ENCODE assay signal across 16 cellular contexts in genomic region chr18:48876590-48876989, GRCh38.
"Had no signal": no experiment of that assay in that cellular context is flagged by ENCODE, and none has a peak within 500 bp of the region (broad histone marks: within the 10 kb centered on the region; RNA-seq: fewer than 3 reads in every experiment).

No MANE protein-coding gene starts in this region.

- H3K4me3 Mint-ChIP-seq: activated T-helper 1 cell treated with anti-CD3 and anti-CD28 coated beads, Interleukin-12 subunit alpha, Interleukin-12 subunit beta, Interleukin-2, Interleukin-4 antibody, amounts not matched to agents 30 ng/mL and 10 ng/mL and 1 ng/mL, durations not matched to agents 14 hours and 24 hours and 36 hours; dendritic cell treated with granulocyte-macrophage colony-stimulating factor and Interleukin-4, amounts not matched to agents 40 ng/mL and 50 ng/mL, for 4 days; effector memory CD8-positive, alpha-beta T cell; naive thymus-derived CD4-positive, alpha-beta T cell; stimulated activated memory B cell treated with anti-CD40 and anti-IgM and Interleukin-4, amounts not matched to agents 10 μg/mL and 1 μg/mL and 100 μg/mL, for 72 hours had no signal

- H3K27me3 Mint-ChIP-seq: effector memory CD8-positive, alpha-beta T cell; naive thymus-derived CD4-positive, alpha-beta T cell had no signal

- H3K36me3 Mint-ChIP-seq: stimulated activated memory B cell treated with anti-CD40 and anti-IgM and Interleukin-4, amounts not matched to agents 10 μg/mL and 1 μg/mL and 100 μg/mL, for 72 hours had no signal

- H3K36me3 ChIP-seq: brain microvascular endothelial cell, gastroesophageal sphincter, heart right ventricle, ovary, tibial nerve had no signal

- H3K27me3 ChIP-seq: brain microvascular endothelial cell, gastroesophageal sphincter, heart right ventricle, ovary, tibial nerve had no signal

- ATAC-seq: activated CD4-positive, CD25-positive, alpha-beta regulatory T cell treated with anti-CD3 and anti-CD28 coated beads, Interleukin-2, amount 50 U/mL, for 24 hours; effector memory CD8-positive, alpha-beta T cell; gastroesophageal sphincter; heart right ventricle; mucosa of descending colon; naive thymus-derived CD4-positive, alpha-beta T cell; stimulated activated memory B cell treated with anti-CD40 and anti-IgM and Interleukin-4, amounts not matched to agents 10 μg/mL and 1 μg/mL and 100 μg/mL, for 72 hours had no signal

- H3K27ac Mint-ChIP-seq: activated T-helper 1 cell treated with anti-CD3 and anti-CD28 coated beads, Interleukin-12 subunit alpha, Interleukin-12 subunit beta, Interleukin-2, Interleukin-4 antibody, amounts not matched to agents 30 ng/mL and 10 ng/mL and 1 ng/mL, durations not matched to agents 14 hours and 24 hours and 36 hours; dendritic cell treated with granulocyte-macrophage colony-stimulating factor and Interleukin-4, amounts not matched to agents 40 ng/mL and 50 ng/mL, for 4 days; stimulated activated memory B cell treated with anti-CD40 and anti-IgM and Interleukin-4, amounts not matched to agents 10 μg/mL and 1 μg/mL and 100 μg/mL, for 72 hours had no signal

- H3K27ac ChIP-seq: brain microvascular endothelial cell, gastroesophageal sphincter, heart right ventricle, ovary, tibial nerve had no signal

- H3K9me3 ChIP-seq: gastroesophageal sphincter, heart right ventricle, mucosa of descending colon, ovary, tibial nerve had no signal

- H3K9me3 Mint-ChIP-seq: activated T-helper 1 cell treated with anti-CD3 and anti-CD28 coated beads, Interleukin-12 subunit alpha, Interleukin-12 subunit beta, Interleukin-2, Interleukin-4 antibody, amounts not matched to agents 30 ng/mL and 10 ng/mL and 1 ng/mL, durations not matched to agents 14 hours and 24 hours and 36 hours; dendritic cell treated with granulocyte-macrophage colony-stimulating factor and Interleukin-4, amounts not matched to agents 40 ng/mL and 50 ng/mL, for 4 days; effector memory CD8-positive, alpha-beta T cell; stimulated activated memory B cell treated with anti-CD40 and anti-IgM and Interleukin-4, amounts not matched to agents 10 μg/mL and 1 μg/mL and 100 μg/mL, for 72 hours had no signal

- H3K4me3 ChIP-seq: gastroesophageal sphincter, heart right ventricle, lung, mucosa of descending colon, ovary, tibial nerve had no signal

- DNase-seq: activated CD4-positive, alpha-beta T cell treated with anti-CD3 and anti-CD28 coated beads, Interleukin-2, amount 50 U/mL, for 1 hour; anterior cingulate cortex; brain microvascular endothelial cell; effector memory CD8-positive, alpha-beta T cell; heart right ventricle; naive thymus-derived CD4-positive, alpha-beta T cell; T-helper 9 cell had no signal
